ENCODE assay signal across 14 cellular contexts in genomic region chr1:66575739-66576138, GRCh38. TPM values are rescaled to one million over a fixed set of nuclear protein-coding genes. Genes with fewer than 3 reads are reported as not detected.
DNase-seq lines count a peak whose midpoint lies in the region; ATAC-seq and TF ChIP-seq lines count a peak whose summit lies in the region.
"Had no signal": no experiment of that assay in that cellular context is flagged by ENCODE, and none has a peak within 500 bp of the region (broad histone marks: within the 10 kb centered on the region; RNA-seq: fewer than 3 reads in every experiment).

No MANE protein-coding gene starts in this region.

- peak; percentile 95 for DNase-seq in AG04450 (ENCODE audit: low read depth, low spot score)
- peak; percentile 4 for DNase-seq in ELF-1 (ENCODE audit: low read depth, low spot score)
- DNase-seq in SJCRH30: peak; percentile 53 to 76
- peak; percentile 91 for DNase-seq in fibroblast of pulmonary artery (ENCODE audit: low read depth)
- no peak for DNase-seq in glutamatergic neuron
- DNase-seq: CD8-positive, alpha-beta T cell; effector CD4-positive, alpha-beta T cell; naive B cell; small intestine; T-helper 17 cell had no signal

- CTCF ChIA-PET in AG04450 (lab: Charles Lee): no interaction called here

- no peaks in the 10 kb centered on the region for H3K4me1 Mint-ChIP-seq in glutamatergic neuron (ENCODE audit: low read depth, unreplicated experiment)
- H3K4me1 Mint-ChIP-seq: T-helper 17 cell had no signal

- H3K27me3 ChIP-seq in AG04450 (ENCODE audit: control insufficient read depth, insufficient read depth, low read length) (no peaks in the 10 kb centered on the region), SJCRH30 (no peaks in the 10 kb centered on the region)

- H3K4me3 Mint-ChIP-seq in glutamatergic neuron (ENCODE audit: unreplicated experiment): no peak overlapping the region
- H3K4me3 Mint-ChIP-seq: activated naive CD8-positive, alpha-beta T cell; CD8-positive, alpha-beta T cell; naive B cell; T-helper 17 cell had no signal

- no peak overlapping the region for H3K27ac Mint-ChIP-seq in glutamatergic neuron (ENCODE audit: unreplicated experiment)
- H3K27ac Mint-ChIP-seq: activated naive CD8-positive, alpha-beta T cell; CD8-positive, alpha-beta T cell; naive B cell; T-helper 17 cell had no signal

- ATAC-seq in GM21528 (IDR thresholded peaks at IDR 0.05; ENCODE audit: low FRiP score, unreplicated experiment) (no peak), HG03521 (IDR thresholded peaks at IDR 0.05; ENCODE audit: unreplicated experiment) (no peak), HG03095 (IDR thresholded peaks at IDR 0.05; ENCODE audit: unreplicated experiment) (no peak)
- ATAC-seq: CD8-positive, alpha-beta T cell; T-helper 17 cell had no signal

- TF ChIP-seq CTCF in AG04450 (IDR thresholded peaks at IDR 0.05; ENCODE audit: low read depth, low read length) (no peak), fibroblast of pulmonary artery (IDR thresholded peaks at IDR 0.05; ENCODE audit: low read length, missing control alignments) (no peak), glutamatergic neuron (IDR thresholded peaks at IDR 0.05; ENCODE audit: partially characterized antibody, unreplicated experiment) (no peak)

- H3K9me3 Mint-ChIP-seq in glutamatergic neuron (ENCODE audit: unreplicated experiment): peaks cover 2% of the 10 kb centered on the region
- H3K9me3 Mint-ChIP-seq: CD8-positive, alpha-beta T cell had no signal

- no peaks in the 10 kb centered on the region for H3K36me3 Mint-ChIP-seq in glutamatergic neuron (ENCODE audit: unreplicated experiment)
- H3K36me3 Mint-ChIP-seq: activated naive CD8-positive, alpha-beta T cell; CD8-positive, alpha-beta T cell; naive B cell had no signal

- no peak overlapping the region for H3K27ac ChIP-seq in AG04450 (ENCODE audit: low read depth, low read length)
- H3K27ac ChIP-seq in SJCRH30: peak overlapping the region; percentile 31

- POLR2A ChIA-PET in AG04450 (lab: Yijun Ruan, JAX): interaction anchor here (1.7 kb wide), 1 partner anchor 12 kb away, joined by 9 read pairs; no protein-coding TSS in a partner anchor

- H3K9me3 ChIP-seq in AG04450 (ENCODE audit: control insufficient read depth, insufficient read depth, low read length): no peaks in the 10 kb centered on the region
- H3K9me3 ChIP-seq in SJCRH30 (replicated peaks): no peaks in the 10 kb centered on the region

- H3K36me3 ChIP-seq in SJCRH30: no peaks in the 10 kb centered on the region

- peaks cover 20% of the 10 kb centered on the region for H3K4me1 ChIP-seq in SJCRH30

- no peak overlapping the region for H3K4me3 ChIP-seq in AG04450 (ENCODE audit: low read depth, low read length)
- H3K4me3 ChIP-seq in SJCRH30: no peak overlapping the region
- no peak overlapping the region for H3K4me3 ChIP-seq in fibroblast of pulmonary artery (replicated peaks; ENCODE audit: low read depth, low read length)

- no peaks in the 10 kb centered on the region for H3K27me3 Mint-ChIP-seq in glutamatergic neuron (ENCODE audit: unreplicated experiment)
- H3K27me3 Mint-ChIP-seq: naive B cell had no signal

RNA-seq across cellular contexts. Expression of gene SGIP1, which starts 41.8 kb away (rescaled TPM):
- polyA plus RNA-seq in AG04450 (2011; rRNA removed): 85.1 and 110 TPM in 2 replicates
- polyA minus RNA-seq in AG04450 (2011; rRNA and poly(A)+ RNA removed): 166 and 194 TPM in 2 replicates
- total RNA-seq in SJCRH30 (2014; rRNA removed; shearing (Covaris generic)): 0.05 and 0.18 TPM in 2 replicates
- 75.2 TPM for total RNA-seq in glutamatergic neuron (ENCODE audit: unreplicated experiment)
- total RNA-seq: CD8-positive, alpha-beta T cell had no signal

Comparison
In these comparisons a context has a peak if more than half of its experiments do, and no peak if none do; other contexts are left out.
1. RNA of gene SGIP1, which starts 41.8 kb away (total RNA-seq): 75.2 TPM in glutamatergic neuron (single experiment); 0.05 to 0.18 TPM in SJCRH30; every median in the first group is over 10 times any median in the second.